In the genomic region with DNA sequence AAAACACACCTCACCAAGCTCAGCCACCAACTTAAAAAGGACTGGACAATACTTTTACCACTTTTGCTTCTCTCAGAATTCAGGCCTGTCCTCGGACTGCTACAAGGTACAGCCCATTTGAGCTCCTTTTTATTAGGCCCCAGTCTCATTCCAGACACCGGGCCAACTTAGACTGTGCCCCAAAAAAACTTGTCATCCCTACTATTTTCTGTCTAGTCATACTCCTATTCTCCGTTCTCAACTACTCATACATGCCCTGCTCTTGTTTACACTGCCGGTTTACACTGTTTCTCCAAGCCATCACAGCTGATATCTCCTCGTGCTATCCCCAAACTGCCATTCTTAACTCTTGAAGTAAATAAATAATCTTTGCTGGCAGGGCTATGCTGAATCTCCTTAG, we compare ENCODE assay signal across 10 cellular contexts. TPM values are rescaled to one million over a fixed set of nuclear protein-coding genes. Genes with fewer than 3 reads are reported as not detected.
"Had no signal": no experiment of that assay in that cellular context is flagged by ENCODE, and none has a peak within 500 bp of the region (broad histone marks: within the 10 kb centered on the region; RNA-seq: fewer than 3 reads in every experiment).

No MANE protein-coding gene starts in this region.

RNA-seq across cellular contexts. Expression of a gene that starts 10.5 kb away (rescaled TPM):
- total RNA-seq: Right ventricle myocardium inferior, SJCRH30 had no signal
- polyA plus RNA-seq: SK-N-SH had no signal

RNA-seq across cellular contexts. Expression of a gene that starts 49.3 kb away (rescaled TPM):
- total RNA-seq: OCI-LY7, PC-3, PC-9, Peyer's patch, RPMI7951, SJCRH30, SJSA1, SK-MEL-5 had no signal
- polyA plus RNA-seq: SK-N-SH had no signal
